In the genomic region with DNA sequence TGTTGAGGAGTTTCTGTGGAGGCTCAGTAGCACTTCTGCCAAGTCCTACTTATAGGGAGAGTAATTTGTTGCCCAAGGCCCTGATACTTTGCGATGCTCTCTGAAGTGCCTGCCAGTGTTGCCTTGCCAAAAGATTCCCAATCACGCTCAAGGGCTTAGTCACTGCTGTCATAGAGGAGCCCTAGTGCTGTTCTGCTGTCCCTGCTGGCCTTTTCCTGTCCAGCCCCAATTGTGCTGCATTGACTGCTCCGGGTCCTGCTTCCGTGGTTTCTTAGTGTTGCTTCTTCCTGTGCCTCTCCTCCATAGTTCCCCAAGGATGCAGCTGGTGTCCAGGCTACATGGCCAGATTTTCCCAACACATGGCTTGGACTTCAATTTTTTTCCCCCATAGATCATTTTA, we compare ENCODE assay signal across 13 cellular contexts. TPM values are rescaled to one million over a fixed set of nuclear protein-coding genes. Genes with fewer than 3 reads are reported as not detected.
DNase-seq lines count a peak whose midpoint lies in the region; ATAC-seq, FAIRE-seq and TF ChIP-seq lines count a peak whose summit lies in the region.
"Had no signal": no experiment of that assay in that cellular context is flagged by ENCODE, and none has a peak within 500 bp of the region (broad histone marks: within the 10 kb centered on the region; RNA-seq: fewer than 3 reads in every experiment).

No MANE protein-coding gene starts in this region.

- H3K9ac ChIP-seq in endothelial cell of umbilical vein (replicated peaks; ENCODE audit: extremely low read depth, insufficient read depth, low read length) (no peak overlapping the region), kidney (ENCODE audit: low read length in 2 of 2) (no peak overlapping the region)

- no peak for ATAC-seq in natural killer cell
- ATAC-seq in GM21825 (IDR thresholded peaks at IDR 0.05; ENCODE audit: unreplicated experiment) = no peak

- H3K4me1 Mint-ChIP-seq in natural killer cell = peaks cover 34 to 37% of the 10 kb centered on the region in 2 donors
- peaks cover 9 to 16% (median 13%) of the 10 kb centered on the region in 4 donors for H3K4me1 Mint-ChIP-seq in CD4-positive, alpha-beta memory T cell

- peaks cover 58% of the 10 kb centered on the region for H3K79me2 ChIP-seq in endothelial cell of umbilical vein (ENCODE audit: control insufficient read depth, insufficient read depth, low read length)

- in situ Hi-C loops in ACHN (cut with HindIII; ENCODE audit: low pct_ligation_motif_present, low pct_unique_long_range_greater_than_20kb, low sequenced_read_pairs) = no loop called here

- no peaks in the 10 kb centered on the region for H4K20me1 ChIP-seq in endothelial cell of umbilical vein (replicated peaks; ENCODE audit: control insufficient read depth, extremely low read depth, insufficient read depth, low read length)

- H3K9me1 ChIP-seq in endothelial cell of umbilical vein (replicated peaks; ENCODE audit: control insufficient read depth, extremely low read depth, insufficient read depth, low read length) = no peaks in the 10 kb centered on the region

- H3K9me3 Mint-ChIP-seq in natural killer cell = no peaks in the 10 kb centered on the region
- H3K9me3 Mint-ChIP-seq in CD4-positive, alpha-beta memory T cell = no peaks in the 10 kb centered on the region
- H3K9me3 Mint-ChIP-seq: activated CD4-positive, alpha-beta T cell treated with anti-CD3 and anti-CD28 coated beads, Interleukin-2, amount 10 ng/mL, durations not matched to agents 24 days and 14 days; activated naive CD8-positive, alpha-beta T cell treated with anti-CD3 and anti-CD28 coated beads for 36 hours had no signal

- no peaks in the 10 kb centered on the region for H3K36me3 Mint-ChIP-seq in natural killer cell
- H3K36me3 Mint-ChIP-seq in CD4-positive, alpha-beta memory T cell = peaks cover 13 to 18% of the 10 kb centered on the region in 2 donors

- POLR2A ChIA-PET in endothelial cell of umbilical vein (lab: Charles Lee) = no interaction called here
- POLR2A ChIA-PET in CD4-positive, alpha-beta memory T cell (lab: Charles Lee; ENCODE audit: partially characterized antibody) = no interaction called here

- CTCF ChIA-PET in endothelial cell of umbilical vein (lab: Charles Lee) = interaction anchor here (1.3 to 1.5 kb wide), 2 partner anchors 13 to 15 kb away, joined by 3 to 5 read pairs; no protein-coding TSS in a partner anchor
- CTCF ChIA-PET in CD4-positive, alpha-beta memory T cell (lab: Charles Lee; ENCODE audit: partially characterized antibody) = no interaction called here

- H3K27me3 ChIP-seq in endothelial cell of umbilical vein (ENCODE audit: control insufficient read depth in 2 of 2, insufficient read depth in 2 of 2, low read length in 2 of 2) = no peaks in the 10 kb centered on the region
- no peaks in the 10 kb centered on the region for H3K27me3 ChIP-seq in CD4-positive, alpha-beta memory T cell (ENCODE audit: insufficient read depth, low read length)

- no peaks in the 10 kb centered on the region for H3K27me3 Mint-ChIP-seq in natural killer cell (ENCODE audit: low read depth in 2 of 2)
- no peaks in the 10 kb centered on the region for H3K27me3 Mint-ChIP-seq in CD4-positive, alpha-beta memory T cell
- H3K27me3 Mint-ChIP-seq: activated CD4-positive, alpha-beta T cell treated with anti-CD3 and anti-CD28 coated beads, Interleukin-2, amount 10 ng/mL, durations not matched to agents 24 days and 14 days; activated naive CD8-positive, alpha-beta T cell treated with anti-CD3 and anti-CD28 coated beads for 36 hours had no signal

- H3K27ac Mint-ChIP-seq in natural killer cell = peak overlapping the region in 1 of 2 donors; percentile 2
- peak overlapping the region in 1 of 7 donors; percentile 34 for H3K27ac Mint-ChIP-seq in CD4-positive, alpha-beta memory T cell
- H3K27ac Mint-ChIP-seq: activated CD4-positive, alpha-beta T cell treated with anti-CD3 and anti-CD28 coated beads, Interleukin-2, amount 10 ng/mL, durations not matched to agents 24 days and 14 days; activated naive CD8-positive, alpha-beta T cell treated with anti-CD3 and anti-CD28 coated beads for 36 hours had no signal

- no peak for TF ChIP-seq CTCF in endothelial cell of umbilical vein (IDR thresholded peaks at IDR 0.05; ENCODE audit: extremely low read depth in 1 of 2, insufficient read depth in 1 of 2, low read depth in 1 of 2, low read length in 2 of 2)
- no peak for TF ChIP-seq CTCF in kidney (IDR thresholded peaks at IDR 0.05; ENCODE audit: borderline replicate concordance, extremely low read depth, insufficient read depth)
- no peak for TF ChIP-seq CTCF in natural killer cell (IDR thresholded peaks at IDR 0.05)

- no peak overlapping the region for H2AFZ ChIP-seq in endothelial cell of umbilical vein (ENCODE audit: low read depth, low read length)

- no peak for TF ChIP-seq POLR2A in endothelial cell of umbilical vein (IDR thresholded peaks at IDR 0.05; ENCODE audit: low read depth, low read length)

- H3K27ac ChIP-seq in endothelial cell of umbilical vein (ENCODE audit: insufficient read depth, low read depth, low read length) (no peak overlapping the region), kidney (ENCODE audit: low read depth in 2 of 2, low read length in 2 of 2) (no peak overlapping the region)
- H3K27ac ChIP-seq in CD4-positive, alpha-beta memory T cell (ENCODE audit: low read depth, low read length) = no peak overlapping the region
- H3K27ac ChIP-seq: C4-2B, thoracic aorta had no signal

- H3K4me1 ChIP-seq in endothelial cell of umbilical vein (ENCODE audit: control insufficient read depth, extremely low read depth, insufficient read depth, low read length) (peaks cover 15% of the 10 kb centered on the region), kidney (ENCODE audit: control insufficient read depth in 1 of 2, insufficient read depth in 1 of 2, low read depth in 1 of 2, low read length in 2 of 2) (peaks cover 0 to 5% of the 10 kb centered on the region in 2 donors)
- H3K4me1 ChIP-seq in CD4-positive, alpha-beta memory T cell (ENCODE audit: insufficient read depth, low read length) = no peaks in the 10 kb centered on the region

- H3K36me3 ChIP-seq in endothelial cell of umbilical vein (ENCODE audit: control insufficient read depth in 2 of 2, extremely low read depth in 1 of 2, insufficient read depth in 2 of 2, low read length in 2 of 2) (peaks cover 2 to 3% of the 10 kb centered on the region in 2 experiments), kidney (ENCODE audit: control insufficient read depth in 1 of 2, insufficient read depth in 2 of 2, low read length in 2 of 2) (no peaks in the 10 kb centered on the region)
- H3K36me3 ChIP-seq in CD4-positive, alpha-beta memory T cell (ENCODE audit: insufficient read depth, low read length) = no peaks in the 10 kb centered on the region
- H3K36me3 ChIP-seq: thoracic aorta had no signal

- peak; percentile 41 for DNase-seq in ACHN
- DNase-seq in HTR-8/SVneo (ENCODE audit: insufficient read length, low spot score) = peak; percentile 24
- peak; percentile 11 for DNase-seq in endothelial cell of umbilical vein (ENCODE audit: low read depth, low spot score)
- peak; percentile 81 for DNase-seq in kidney
- DNase-seq in natural killer cell = no peak
- DNase-seq in CD4-positive, alpha-beta memory T cell = no peak
- DNase-seq in posterior cingulate gyrus = no peak
- DNase-seq: activated CD4-positive, alpha-beta T cell treated with anti-CD3 and anti-CD28 coated beads, Interleukin-2, amount 10 ng/mL, durations not matched to agents 24 days and 14 days; activated naive CD8-positive, alpha-beta T cell treated with anti-CD3 and anti-CD28 coated beads for 36 hours; NCI-H1105 treated with DMSO at 0.1 percent for 48 hours had no signal

- dilution Hi-C loops in endothelial cell of umbilical vein (cut with MboI; ENCODE audit: extremely low pct_ligation_motif_present, low sequenced_read_pairs) = no loop called here

- H3K4me3 ChIP-seq in endothelial cell of umbilical vein (replicated peaks in 1 of 3; ENCODE audit: insufficient read depth in 1 of 3, low read depth in 1 of 3, low read length in 3 of 3) (no peak overlapping the region), kidney (ENCODE audit: low read length in 2 of 2) (no peak overlapping the region)
- H3K4me3 ChIP-seq in CD4-positive, alpha-beta memory T cell (ENCODE audit: low read length in 2 of 2) = no peak overlapping the region
- H3K4me3 ChIP-seq: thoracic aorta had no signal

- BruUV-seq in endothelial cell of umbilical vein (replicated peaks; lab: Mats Ljungman, UMichigan) = no TSS peak

- FAIRE-seq in HTR-8/SVneo (lab: Jason Lieb, UNC) (no peak), endothelial cell of umbilical vein (lab: Jason Lieb, UNC) (no peak), kidney (lab: Jason Lieb, UNC) (no peak)

- intact Hi-C loops in endothelial cell of umbilical vein (cut with micrococcal nuclease) (no loop called here), kidney (cut with DNase I) (no loop called here), natural killer cell (cut with micrococcal nuclease) (no loop called here), posterior cingulate gyrus (cut with DNase I) (no loop called here)
- intact Hi-C loops in CD4-positive, alpha-beta memory T cell (cut with micrococcal nuclease) = no loop called here

- H3K4me2 ChIP-seq in endothelial cell of umbilical vein (ENCODE audit: insufficient read depth, low read length) = no peak overlapping the region

- H3K9me3 ChIP-seq in endothelial cell of umbilical vein (replicated peaks; ENCODE audit: control insufficient read depth, insufficient read depth, low read length) = no peaks in the 10 kb centered on the region
- H3K9me3 ChIP-seq in kidney (ENCODE audit: control insufficient read depth in 1 of 2, low read length in 2 of 2) = no peaks in the 10 kb centered on the region
- no peaks in the 10 kb centered on the region for H3K9me3 ChIP-seq in CD4-positive, alpha-beta memory T cell (ENCODE audit: control insufficient read depth in 1 of 2, low read length in 2 of 2)
- H3K9me3 ChIP-seq: thoracic aorta had no signal

- no peak overlapping the region for H3K4me3 Mint-ChIP-seq in natural killer cell
- no peak overlapping the region for H3K4me3 Mint-ChIP-seq in CD4-positive, alpha-beta memory T cell
- H3K4me3 Mint-ChIP-seq: activated CD4-positive, alpha-beta T cell treated with anti-CD3 and anti-CD28 coated beads, Interleukin-2, amount 10 ng/mL, durations not matched to agents 24 days and 14 days; activated naive CD8-positive, alpha-beta T cell treated with anti-CD3 and anti-CD28 coated beads for 36 hours had no signal

RNA-seq across cellular contexts. Expression of gene NUP93, which starts 13.9 kb away (rescaled TPM):
- total RNA-seq in endothelial cell of umbilical vein (111 and 124 TPM in 2 replicates), kidney (48.8 TPM), natural killer cell (10 to 100 TPM; 83.7 to 88.8 (median 87.9) TPM)
- polyA plus RNA-seq in endothelial cell of umbilical vein (62.3 and 66.6 TPM in 2 replicates), kidney (ENCODE audit: insufficient read depth, low read depth, low replicate concordance) (34.8 TPM)
- polyA plus RNA-seq in endothelial cell of umbilical vein (2011; cell fraction: cytosol; rRNA removed) = 58.6 and 86.9 TPM in 2 replicates
- polyA plus RNA-seq in endothelial cell of umbilical vein (2011; cell fraction: nucleus; rRNA removed) = 129 and 138 TPM in 2 replicates
- 75.5 and 95.7 TPM in 2 replicates for polyA plus RNA-seq in endothelial cell of umbilical vein (2012)
- 105 and 119 TPM in 2 replicates for polyA minus RNA-seq in endothelial cell of umbilical vein
- polyA minus RNA-seq in endothelial cell of umbilical vein (2011; cell fraction: cytosol; rRNA and poly(A)+ RNA removed) = 58.9 TPM
- 53.2 and 69.0 TPM in 2 replicates for polyA minus RNA-seq in endothelial cell of umbilical vein (2011; cell fraction: nucleus; rRNA and poly(A)+ RNA removed)
- 10 to 100 TPM; 48.0 to 56.5 TPM for total RNA-seq in CD4-positive, alpha-beta memory T cell
- polyA plus RNA-seq in CD4-positive, alpha-beta memory T cell = 10 to 100 TPM; 63.1 to 73.2 TPM

Comparison
In these comparisons a context has a peak if more than half of its experiments do, and no peak if none do; other contexts are left out.
1. DNase-seq: peak in ACHN (single experiment), HTR-8/SVneo (single experiment), endothelial cell of umbilical vein (single experiment) and kidney (single experiment); none in natural killer cell (single experiment), CD4-positive, alpha-beta memory T cell (0 of 5) and posterior cingulate gyrus (0 of 10).